ENCODE assay signal across 8 cellular contexts in genomic region chr5:1800470-1801060, GRCh38. TPM values are rescaled to one million over a fixed set of nuclear protein-coding genes. Genes with fewer than 3 reads are reported as not detected.
DNase-seq lines count a peak whose midpoint lies in the region; ATAC-seq, FAIRE-seq and TF ChIP-seq lines count a peak whose summit lies in the region.

No MANE protein-coding gene starts in this region.

- DNase-seq in GM12864 (ENCODE audit: low read depth) (no peak), Panc1 (ENCODE audit: low read depth, low spot score) (peak; percentile 51), bronchial epithelial cell (ENCODE audit: low read depth) (peak; percentile 17), left lung (peak in 1 of 2 donors; percentile 43), superior temporal gyrus (ENCODE audit: extremely low spot score) (peak; percentile 79), GDM1 (lab: John Stamatoyannopoulos, UW) (no peak)

- intact Hi-C loops in Panc1 (cut with micrococcal nuclease; ENCODE audit: unreplicated experiment) (no loop called here), left lung (cut with DNase I) (no loop called here)

- no peaks in the 10 kb centered on the region for H3K27me3 ChIP-seq in Panc1 (ENCODE audit: control insufficient read depth, insufficient read depth, low read length)
- H3K27me3 ChIP-seq in bronchial epithelial cell (ENCODE audit: control insufficient read depth, insufficient read depth, low read length), result no peaks in the 10 kb centered on the region
- no peaks in the 10 kb centered on the region for H3K27me3 ChIP-seq in left lung

- ATAC-seq in HG02981 (IDR thresholded peaks at IDR 0.05; ENCODE audit: unreplicated experiment) (peak; percentile 3), Panc1 (no peak), left lung (peak; percentile 23), HG03460 (IDR thresholded peaks at IDR 0.05; ENCODE audit: unreplicated experiment) (no peak)

- H3K4me3 ChIP-seq in GM12864 (ENCODE audit: low read depth, low read length) (peak overlapping the region; percentile 98), Panc1 (ENCODE audit: low read depth in 2 of 2, low read length in 2 of 2) (peak overlapping the region; percentile 99), bronchial epithelial cell (ENCODE audit: low read depth, low read length) (peak overlapping the region; percentile 92), left lung (peak overlapping the region; percentile 94 to 98)

- CTCF ChIA-PET in Panc1 (lab: Charles Lee), result no interaction called here

- in situ Hi-C loops in Panc1 (cut with HindIII; ENCODE audit: low pct_unique_long_range_greater_than_20kb, low sequenced_read_pairs), result no loop called here

- no TSS peak for BruUV-seq in Panc1 (replicated peaks; lab: Mats Ljungman, UMichigan)

- H3K4me1 ChIP-seq in Panc1 (ENCODE audit: control insufficient read depth, insufficient read depth, low read length) (peaks cover 13% of the 10 kb centered on the region), left lung (peaks cover 0 to 32% of the 10 kb centered on the region in 2 donors)

- no peak for FAIRE-seq in bronchial epithelial cell (lab: Jason Lieb, UNC)

- peak overlapping the region; percentile 95 for H3K27ac ChIP-seq in Panc1 (ENCODE audit: low read length)
- peak overlapping the region; percentile 80 to 88 for H3K27ac ChIP-seq in left lung

- H3K36me3 ChIP-seq in Panc1 (ENCODE audit: control insufficient read depth, insufficient read depth, low read length) (peaks cover 38% of the 10 kb centered on the region), bronchial epithelial cell (ENCODE audit: control insufficient read depth, insufficient read depth, low read length) (peaks cover 15% of the 10 kb centered on the region), left lung (peaks cover 0 to 59% of the 10 kb centered on the region in 2 donors)

- TF ChIP-seq CTCF in GM12864 (IDR thresholded peaks at IDR 0.05; ENCODE audit: low read depth, low read length, missing control alignments), result no peak
- TF ChIP-seq CTCF in Panc1 (IDR thresholded peaks at IDR 0.05), result no peak
- no peak for TF ChIP-seq CTCF in bronchial epithelial cell (IDR thresholded peaks at IDR 0.05; ENCODE audit: insufficient read depth, low read length, severe bottlenecking)
- no peak for TF ChIP-seq CTCF in left lung (IDR thresholded peaks at IDR 0.05)

- H3K9me3 ChIP-seq in Panc1 (ENCODE audit: control insufficient read depth, insufficient read depth, low read depth, low read length) (no peaks in the 10 kb centered on the region), left lung (no peaks in the 10 kb centered on the region)

- POLR2A ChIA-PET in Panc1 (lab: Charles Lee), result interaction anchor here (0.9 kb wide), 1 partner anchor 206 kb away, joined by 3 read pairs; no protein-coding TSS in a partner anchor

RNA-seq across cellular contexts. Expression of gene NDUFS6, which starts 0.6 kb away (rescaled TPM):
- total RNA-seq in Panc1 (2021; ENCODE audit: unreplicated experiment) (70.6 TPM), bronchial epithelial cell (21.1 and 49.9 TPM in 2 replicates), left lung (10 to 100 TPM; 26.8 to 29.0 TPM)
- polyA plus RNA-seq in Panc1 (2012; ENCODE audit: insufficient read length), result 299 TPM

RNA-seq across cellular contexts. Expression of gene MRPL36, which starts 0.9 kb away (rescaled TPM):
- 79.9 TPM for total RNA-seq in Panc1 (2021; ENCODE audit: unreplicated experiment)
- polyA plus RNA-seq in Panc1 (2012; ENCODE audit: insufficient read length), result 79.2 TPM
- 61.1 and 63.1 TPM in 2 replicates for total RNA-seq in bronchial epithelial cell
- total RNA-seq in left lung, result 10 to 100 TPM; 35.1 to 38.4 TPM

Comparison
In these comparisons a context has a peak if more than half of its experiments do, and no peak if none do; other contexts are left out.
1. DNase-seq: peak in Panc1 (single experiment), bronchial epithelial cell (single experiment) and superior temporal gyrus (single experiment); none in GM12864 (single experiment) and GDM1 (single experiment).
2. ATAC-seq: peak in HG02981 (single experiment) and left lung (single experiment); none in Panc1 (single experiment) and HG03460 (single experiment).
3. Peak in every context shown above with its lines, with median percentiles within 50 percentile points of each other: H3K4me3 ChIP-seq.